ENCODE assay signal across 16 cellular contexts in the genomic region with DNA sequence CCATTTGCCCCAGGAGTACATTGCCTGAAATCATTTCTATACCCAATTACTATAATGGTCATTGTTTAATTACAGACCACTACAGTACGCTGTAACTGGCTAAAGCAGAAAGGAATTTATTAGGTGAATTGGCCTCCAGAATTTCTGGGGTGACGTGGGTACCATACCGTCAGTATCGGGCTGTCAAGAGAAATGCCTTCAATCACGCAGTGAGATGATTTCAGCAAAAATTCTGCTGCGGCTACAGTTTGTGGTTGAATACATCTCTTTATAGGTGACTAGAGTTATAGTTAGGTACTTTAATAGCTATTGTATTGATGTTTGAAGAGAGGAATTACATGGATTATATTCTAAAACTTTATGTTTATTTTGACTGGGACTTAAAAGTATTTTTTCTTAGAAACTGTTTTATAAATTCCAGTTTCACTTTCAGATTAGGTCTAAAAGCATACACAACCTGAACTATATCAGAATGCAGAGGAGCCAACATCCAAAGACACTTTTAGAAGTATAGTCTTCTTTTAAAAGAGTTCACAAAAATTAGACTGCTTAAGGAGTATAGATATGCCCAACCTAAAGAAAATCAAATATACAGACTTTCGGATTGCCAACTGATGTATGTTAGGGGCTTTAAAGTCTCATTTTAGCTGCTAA.
A peak's percentile ranks its signal among the peaks of the same experiment; 100 is the strongest.
DNase-seq lines count a peak whose midpoint lies in the region; ATAC-seq and TF ChIP-seq lines count a peak whose summit lies in the region.
"Had no signal": no experiment of that assay in that cellular context is flagged by ENCODE, and none has a peak within 500 bp of the region (broad histone marks: within the 10 kb centered on the region; RNA-seq: fewer than 3 reads in every experiment).

No MANE protein-coding gene starts in this region.

- H3K27me3 ChIP-seq in CD4-positive, alpha-beta T cell (ENCODE audit: control insufficient read depth, insufficient read depth, low read length), result no peaks in the 10 kb centered on the region
- H3K27me3 ChIP-seq: colonic mucosa, heart left ventricle, tibial nerve had no signal

- CTCF ChIA-PET in CD4-positive, alpha-beta T cell (lab: Charles Lee), result no interaction called here

- H3K36me3 Mint-ChIP-seq in CD4-positive, alpha-beta T cell (ENCODE audit: low read depth), result peaks cover 76% of the 10 kb centered on the region
- peaks cover 11 to 23% (median 12%) of the 10 kb centered on the region in 3 donors for H3K36me3 Mint-ChIP-seq in immature natural killer cell

- H3K27ac Mint-ChIP-seq in CD4-positive, alpha-beta T cell, result peak overlapping the region; percentile 19
- H3K27ac Mint-ChIP-seq in immature natural killer cell, result peak overlapping the region; percentile 89 to 94 (median 92)

- H3K9me3 Mint-ChIP-seq in CD4-positive, alpha-beta T cell, result no peaks in the 10 kb centered on the region
- H3K9me3 Mint-ChIP-seq in immature natural killer cell, result no peaks in the 10 kb centered on the region

- H3K9me3 ChIP-seq in CD4-positive, alpha-beta T cell (ENCODE audit: control insufficient read depth, low read length), result no peaks in the 10 kb centered on the region
- H3K9me3 ChIP-seq: colonic mucosa, heart left ventricle, tibial nerve had no signal

- peak overlapping the region; percentile 39 for H3K4me3 Mint-ChIP-seq in CD4-positive, alpha-beta T cell
- H3K4me3 Mint-ChIP-seq in immature natural killer cell, result peak overlapping the region; percentile 83 to 94 (median 88)

- H3K27me3 Mint-ChIP-seq in CD4-positive, alpha-beta T cell, result no peaks in the 10 kb centered on the region
- no peaks in the 10 kb centered on the region for H3K27me3 Mint-ChIP-seq in immature natural killer cell (ENCODE audit: low read depth in 3 of 3)

- DNase-seq in CD4-positive, alpha-beta T cell, result no peak
- DNase-seq in OCI-M1 (lab: John Stamatoyannopoulos, UW), result peak; percentile 27
- DNase-seq in immature natural killer cell, result peak; percentile 10 to 28 (median 15)
- no peak for DNase-seq in left colon
- DNase-seq: aorta, colonic mucosa, DMS79 treated with DMSO at 0.1 percent for 48 hours, heart left ventricle, NCI-H1105 treated with DMSO at 0.1 percent for 48 hours, SIG-M5 had no signal

- no peak for TF ChIP-seq CTCF in CD4-positive, alpha-beta T cell (IDR thresholded peaks at IDR 0.05)

- intact Hi-C loops in CD4-positive, alpha-beta T cell (cut with DNase I, micrococcal nuclease), result no loop called here
- intact Hi-C loops in left colon (cut with DNase I, micrococcal nuclease), result no loop called here

- POLR2A ChIA-PET in CD4-positive, alpha-beta T cell (lab: Charles Lee), result no interaction called here

- ATAC-seq in CD4-positive, alpha-beta T cell (ENCODE audit: poor library complexity), result no peak
- ATAC-seq in GM18511 (IDR thresholded peaks at IDR 0.05; ENCODE audit: unreplicated experiment), result peak; percentile 55
- ATAC-seq in GM21619 (IDR thresholded peaks at IDR 0.05; ENCODE audit: unreplicated experiment), result no peak
- no peak for ATAC-seq in GM19035 (IDR thresholded peaks at IDR 0.05; ENCODE audit: unreplicated experiment)
- no peak for ATAC-seq in left colon
- no peak for ATAC-seq in GM21723 (IDR thresholded peaks at IDR 0.05; ENCODE audit: unreplicated experiment)
- ATAC-seq: esophagus mucosa, heart left ventricle had no signal

- H3K4me1 Mint-ChIP-seq in CD4-positive, alpha-beta T cell (ENCODE audit: low read depth), result peaks cover 7% of the 10 kb centered on the region
- peaks cover 14 to 15% of the 10 kb centered on the region in 2 donors for H3K4me1 Mint-ChIP-seq in immature natural killer cell

- no peak overlapping the region for H3K27ac ChIP-seq in CD4-positive, alpha-beta T cell (ENCODE audit: low read depth, low read length)
- H3K27ac ChIP-seq: colonic mucosa, tibial nerve had no signal

Comparison
In these comparisons a context has a peak if more than half of its experiments do, and no peak if none do; other contexts are left out.
1. DNase-seq: peak in OCI-M1 (single experiment) and immature natural killer cell (3 of 3); none in CD4-positive, alpha-beta T cell (0 of 10) and left colon (0 of 2).